In the genomic region with DNA sequence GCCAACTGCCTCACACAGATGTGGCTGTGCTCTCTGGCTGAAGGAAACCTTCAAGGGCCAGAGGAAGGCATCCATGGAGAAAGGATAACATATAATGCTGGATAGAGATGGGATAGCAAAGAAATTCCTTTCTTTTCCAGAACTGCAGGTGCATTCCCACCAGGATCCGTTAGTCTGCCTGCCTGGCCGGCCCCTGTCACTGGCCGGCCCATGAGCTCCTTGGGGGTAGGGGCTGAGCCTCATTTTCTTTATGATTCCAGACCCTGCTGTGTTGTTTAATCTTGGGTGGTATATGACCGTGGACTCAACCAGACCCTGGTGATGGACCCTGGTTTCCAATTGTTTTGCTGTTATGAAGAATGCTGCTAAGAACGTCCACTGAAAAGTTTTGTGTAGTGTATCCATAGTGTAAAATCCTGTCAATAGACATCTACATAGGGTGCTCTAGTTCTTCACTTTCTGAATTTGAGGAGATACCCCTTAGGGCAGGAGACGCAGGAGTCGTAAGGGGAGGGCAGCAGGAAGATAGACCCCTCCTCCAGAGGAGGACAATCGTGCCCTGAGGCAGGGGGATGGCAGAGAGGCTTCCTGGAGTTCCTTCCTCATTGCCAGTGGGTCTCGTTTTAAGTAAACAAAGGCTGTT, we compare ENCODE assay signal across 16 cellular contexts.
A peak's percentile ranks its signal among the peaks of the same experiment; 100 is the strongest.
DNase-seq lines count a peak whose midpoint lies in the region; ATAC-seq, FAIRE-seq and TF ChIP-seq lines count a peak whose summit lies in the region.
"Had no signal": no experiment of that assay in that cellular context is flagged by ENCODE, and none has a peak within 500 bp of the region (broad histone marks: within the 10 kb centered on the region; RNA-seq: fewer than 3 reads in every experiment).

No MANE protein-coding gene starts in this region.

- H3K4me1 ChIP-seq in HepG2 (ENCODE audit: insufficient read depth, low read length): peaks cover 28% of the 10 kb centered on the region
- no peaks in the 10 kb centered on the region for H3K4me1 ChIP-seq in right lobe of liver
- H3K4me1 ChIP-seq in breast epithelium: no peaks in the 10 kb centered on the region
- peaks cover 5 to 14% of the 10 kb centered on the region in 2 donors for H3K4me1 ChIP-seq in neuronal stem cell (ENCODE audit: control insufficient read depth in 2 of 2, insufficient read depth in 1 of 2, low read depth in 1 of 2, low read length in 2 of 2)
- peaks cover 12% of the 10 kb centered on the region for H3K4me1 ChIP-seq in vagina

- no peak overlapping the region for H3K4me3 Mint-ChIP-seq in T-cell
- H3K4me3 Mint-ChIP-seq: CD8-positive, alpha-beta T cell; stimulated activated naive CD8-positive, alpha-beta T cell treated with anti-CD3 and anti-CD28 coated beads, Interleukin-15, Interleukin-2, amounts not matched to agents 100 ng/mL and 50 ng/mL, for 24 hours; T-helper 2 cell treated with Interferon-gamma antibody and Interleukin-4, amounts not matched to agents 5 μg/mL and 100 μg/mL, for 36 hours had no signal

- no peak for TF ChIP-seq RAD21 in HepG2 (CRISPR knock-in tag; IDR thresholded peaks at IDR 0.05)

- CTCF ChIA-PET in HepG2 (lab: Yijun Ruan, JAX; ENCODE audit: low intra/inter-chr PET ratio, low total read pairs) (interaction anchor here (1.5 kb wide), 1 partner anchor 17 kb away, joined by 5 read pairs; no protein-coding TSS in a partner anchor), T-cell (lab: Charles Lee) (interaction anchor here in 1 of 2 donors (0.6 kb wide), 1 partner anchor 948 kb away, joined by 3 read pairs; no protein-coding TSS in a partner anchor)

- H3K9ac ChIP-seq in HepG2 (ENCODE audit: insufficient read depth, low read depth, low read length): no peak overlapping the region
- H3K9ac ChIP-seq in neuronal stem cell (ENCODE audit: low read depth, low read length, poor library complexity): no peak overlapping the region
- H3K9ac ChIP-seq: KMS-11 had no signal

- POLR2A ChIA-PET in HepG2 (lab: Yijun Ruan, JAX): interaction anchor here (1.3 kb wide), 1 partner anchor 12 kb away, joined by 5 read pairs; no protein-coding TSS in a partner anchor
- POLR2A ChIA-PET in T-cell (lab: Charles Lee): no interaction called here

- H3K27ac ChIP-seq in HepG2 (ENCODE audit: extremely low read length, insufficient read depth, low read length): no peak overlapping the region
- H3K27ac ChIP-seq in right lobe of liver: no peak overlapping the region
- H3K27ac ChIP-seq in breast epithelium: peak overlapping the region; percentile 96 to 100
- no peak overlapping the region for H3K27ac ChIP-seq in neuronal stem cell (replicated peaks; ENCODE audit: low read length)
- peak overlapping the region; percentile 64 for H3K27ac ChIP-seq in vagina
- H3K27ac ChIP-seq: HL-60, KMS-11 had no signal

- intact Hi-C loops in HepG2 (cut with micrococcal nuclease; ENCODE audit: unreplicated experiment) (loop anchor here (5.0 kb wide), 1 partner anchor 246 kb away; no protein-coding TSS in a partner anchor), right lobe of liver (cut with DNase I) (no loop called here), breast epithelium (cut with DNase I; ENCODE audit: low total_unique reads) (no loop called here), vagina (cut with DNase I) (no loop called here)

- H3K14ac ChIP-seq in neuronal stem cell (ENCODE audit: low read length): no peak overlapping the region

- H3K9me3 Mint-ChIP-seq in T-cell: peaks cover 0 to 3% (median 0%) of the 10 kb centered on the region in 3 donors
- H3K9me3 Mint-ChIP-seq: T-helper 2 cell treated with Interferon-gamma antibody and Interleukin-4, amounts not matched to agents 5 μg/mL and 100 μg/mL, for 36 hours had no signal

- TF ChIP-seq POLR2A in HepG2 (IDR thresholded peaks at IDR 0.05; ENCODE audit: insufficient read depth in 1 of 2, low read depth in 2 of 2, low read length in 2 of 2): no peak
- TF ChIP-seq POLR2A in right lobe of liver (IDR thresholded peaks at IDR 0.05): no peak
- TF ChIP-seq POLR2A in breast epithelium (IDR thresholded peaks at IDR 0.05): no peak
- TF ChIP-seq POLR2A in vagina (IDR thresholded peaks at IDR 0.05): no peak

- H3K36me3 ChIP-seq in HepG2 (replicated peaks in 1 of 2; ENCODE audit: control insufficient read depth in 1 of 2, insufficient read depth in 2 of 2, low read length in 2 of 2): no peaks in the 10 kb centered on the region
- no peaks in the 10 kb centered on the region for H3K36me3 ChIP-seq in right lobe of liver
- H3K36me3 ChIP-seq in breast epithelium: no peaks in the 10 kb centered on the region
- H3K36me3 ChIP-seq in neuronal stem cell (replicated peaks in 1 of 2; ENCODE audit: control insufficient read depth in 2 of 2, insufficient read depth in 2 of 2, low read length in 2 of 2): no peaks in the 10 kb centered on the region
- no peaks in the 10 kb centered on the region for H3K36me3 ChIP-seq in vagina

- no TSS peak for BruUV-seq in HepG2 (replicated peaks; lab: Mats Ljungman, UMichigan)

- H3K4ac ChIP-seq in neuronal stem cell (ENCODE audit: low read length): no peak overlapping the region

- no peaks in the 10 kb centered on the region for H3K79me2 ChIP-seq in HepG2 (ENCODE audit: insufficient read depth, low read length)

- H3K23ac ChIP-seq in neuronal stem cell (ENCODE audit: low read depth, low read length, poor library complexity): no peak overlapping the region

- no peak for FAIRE-seq in HepG2 (lab: Jason Lieb, UNC)

- H3K79me1 ChIP-seq in neuronal stem cell (ENCODE audit: low read depth, low read length): no peaks in the 10 kb centered on the region

- peak overlapping the region; percentile 93 for H2BK15ac ChIP-seq in neuronal stem cell (ENCODE audit: low read length)

- peak overlapping the region; percentile 79 for H2BK12ac ChIP-seq in neuronal stem cell (ENCODE audit: low read length)

- H3K4me2 ChIP-seq in HepG2 (ENCODE audit: low read depth, low read length) (peak overlapping the region; percentile 23; the same call in 1 of the 2 replicates), neuronal stem cell (ENCODE audit: insufficient read depth, low read length, poor library complexity, severe bottlenecking) (no peak overlapping the region)
- H3K4me2 ChIP-seq: KMS-11 had no signal

- no peak overlapping the region for H3K4me3 ChIP-seq in HepG2 (replicated peaks in 1 of 3; ENCODE audit: insufficient read depth in 1 of 3, low read depth in 2 of 3, low read length in 3 of 3)
- H3K4me3 ChIP-seq in right lobe of liver: no peak overlapping the region
- H3K4me3 ChIP-seq in breast epithelium: peak overlapping the region in 2 of 3 donors; percentile 48 to 69
- H3K4me3 ChIP-seq in neuronal stem cell (ENCODE audit: low read length in 2 of 2): no peak overlapping the region
- peak overlapping the region in 1 of 2 donors; percentile 30 for H3K4me3 ChIP-seq in vagina

- H3K18ac ChIP-seq in neuronal stem cell (ENCODE audit: low read length): peak overlapping the region; percentile 86

- TF ChIP-seq CTCF in HepG2 (CRISPR knock-in tag; IDR thresholded peaks at IDR 0.05): no peak
- TF ChIP-seq CTCF in right lobe of liver (IDR thresholded peaks at IDR 0.05): no peak
- no peak for TF ChIP-seq CTCF in breast epithelium (IDR thresholded peaks at IDR 0.05)
- no peak for TF ChIP-seq CTCF in vagina (IDR thresholded peaks at IDR 0.05)

- peak overlapping the region; percentile 21 for H2BK5ac ChIP-seq in neuronal stem cell (ENCODE audit: low read length)

- H4K20me1 ChIP-seq in HepG2 (ENCODE audit: insufficient read depth, low read length): no peaks in the 10 kb centered on the region

- ATAC-seq in HepG2: no peak
- no peak for ATAC-seq in right lobe of liver
- ATAC-seq in T-cell (replicated peaks in 1 of 4): no peak
- no peak for ATAC-seq in GM19351 (IDR thresholded peaks at IDR 0.05; ENCODE audit: unreplicated experiment)
- ATAC-seq: CD8-positive, alpha-beta T cell had no signal

- H3K9me3 ChIP-seq in HepG2 (ENCODE audit: low read length) (0 out of 2 replicates have a peak, but pooled peaks cover 5% of the 10 kb centered on the region), right lobe of liver (no peaks in the 10 kb centered on the region), breast epithelium (peaks cover 0 to 4% of the 10 kb centered on the region in 2 donors), neuronal stem cell (replicated peaks in 1 of 2; ENCODE audit: control insufficient read depth in 2 of 2, insufficient read depth in 1 of 2, low read depth in 1 of 2, low read length in 2 of 2) (peaks cover 0 to 3% of the 10 kb centered on the region in 2 donors), vagina (no peaks in the 10 kb centered on the region)

- no peak overlapping the region for H4K91ac ChIP-seq in neuronal stem cell (ENCODE audit: low read depth, low read length, poor library complexity)

- TF ChIP-seq EP300 in HepG2 (IDR thresholded peaks at IDR 0.05; ENCODE audit: low read depth in 2 of 2, low read length in 2 of 2) (no peak), HepG2 (CRISPR knock-in tag; IDR thresholded peaks at IDR 0.05; ENCODE audit: borderline replicate concordance) (no peak)

- DNase-seq in HepG2 (ENCODE audit: low spot score) (no peak), right lobe of liver (no peak), breast epithelium (ENCODE audit: low spot score in 2 of 2) (no peak), neuronal stem cell (ENCODE audit: low spot score) (no peak), vagina (ENCODE audit: extremely low spot score in 2 of 2) (no peak), T-cell (no peak), putamen (ENCODE audit: low spot score) (no peak)
- DNase-seq: activated CD4-positive, alpha-beta T cell treated with anti-CD3 and anti-CD28 coated beads for 1 hour; NCI-H2227 treated with DMSO at 0.1 percent for 48 hours had no signal

- H2BK120ac ChIP-seq in neuronal stem cell (ENCODE audit: low read depth, low read length): no peak overlapping the region

- H4K8ac ChIP-seq in neuronal stem cell (ENCODE audit: low read depth, low read length): peak overlapping the region; percentile 77

- H2AFZ ChIP-seq in HepG2 (ENCODE audit: low read length) (no peak overlapping the region), neuronal stem cell (ENCODE audit: low read length) (peak overlapping the region; percentile 86)

- 76% methylated on average over 9 of the region's 9 CpGs for WGBS in HepG2 (ENCODE audit: low lambda C conversion rate)
- WGBS in right lobe of liver (ENCODE audit: insufficient coverage, low coverage, low lambda C conversion rate, missing lambda C conversion rate): 71% methylated on average over 4 of the region's 9 CpGs
- WGBS in neuronal stem cell (ENCODE audit: extremely low coverage in 2 of 2, insufficient read length in 2 of 2, insufficient replicate concordance in 1 of 2), 2 donors: no CpG with 5 or more reads among the region's 9 CpGs

- H3K27me3 ChIP-seq in HepG2 (ENCODE audit: control insufficient read depth in 1 of 2, insufficient read depth in 2 of 2, low read length in 2 of 2) (no peaks in the 10 kb centered on the region), right lobe of liver (no peaks in the 10 kb centered on the region), breast epithelium (no peaks in the 10 kb centered on the region), neuronal stem cell (ENCODE audit: control insufficient read depth in 3 of 3, insufficient read depth in 3 of 3, low read depth in 1 of 3, low read length in 3 of 3) (peaks cover 0 to 11% (median 4%) of the 10 kb centered on the region in 3 experiments), vagina (no peaks in the 10 kb centered on the region)

- H2AK5ac ChIP-seq in neuronal stem cell (ENCODE audit: low read depth, low read length): peak overlapping the region; percentile 72

- H3K27me3 Mint-ChIP-seq in T-cell: peaks cover 0 to 10% of the 10 kb centered on the region in 2 donors

- no peak overlapping the region for H3K27ac Mint-ChIP-seq in T-cell
- H3K27ac Mint-ChIP-seq: activated naive CD4-positive, alpha-beta T cell treated with anti-CD3 and anti-CD28 coated beads, Interleukin-2, amount 50 U/mL, for 72 hours; CD8-positive, alpha-beta T cell; stimulated activated naive CD8-positive, alpha-beta T cell treated with anti-CD3 and anti-CD28 coated beads, Interleukin-15, Interleukin-2, amounts not matched to agents 100 ng/mL and 50 ng/mL, for 24 hours; T-helper 2 cell treated with Interferon-gamma antibody and Interleukin-4, amounts not matched to agents 5 μg/mL and 100 μg/mL, for 36 hours had no signal

- H3K4me1 Mint-ChIP-seq in T-cell: no peaks in the 10 kb centered on the region

- in situ Hi-C loops in HepG2 (cut with HindIII; ENCODE audit: extremely low pct_ligation_motif_present, low pct_unique_long_range_greater_than_20kb): loop anchor here (25.0 kb wide), 1 partner anchor 431 kb away; no protein-coding TSS in a partner anchor

- no peaks in the 10 kb centered on the region for H3K36me3 Mint-ChIP-seq in T-cell
- H3K36me3 Mint-ChIP-seq: CD8-positive, alpha-beta T cell had no signal

Comparison
In these comparisons a context has a peak if more than half of its experiments do, and no peak if none do; other contexts are left out.
1. H3K27ac ChIP-seq: peak in breast epithelium (2 of 2) and vagina (single experiment); none in HepG2 (single experiment), right lobe of liver (0 of 3) and neuronal stem cell (single experiment).
2. H3K4me3 ChIP-seq: peak in breast epithelium (2 of 3); none in HepG2 (0 of 3), right lobe of liver (0 of 3) and neuronal stem cell (0 of 2).